Comparison of ENCODE assay signal across 34 cellular contexts in the genomic region with DNA sequence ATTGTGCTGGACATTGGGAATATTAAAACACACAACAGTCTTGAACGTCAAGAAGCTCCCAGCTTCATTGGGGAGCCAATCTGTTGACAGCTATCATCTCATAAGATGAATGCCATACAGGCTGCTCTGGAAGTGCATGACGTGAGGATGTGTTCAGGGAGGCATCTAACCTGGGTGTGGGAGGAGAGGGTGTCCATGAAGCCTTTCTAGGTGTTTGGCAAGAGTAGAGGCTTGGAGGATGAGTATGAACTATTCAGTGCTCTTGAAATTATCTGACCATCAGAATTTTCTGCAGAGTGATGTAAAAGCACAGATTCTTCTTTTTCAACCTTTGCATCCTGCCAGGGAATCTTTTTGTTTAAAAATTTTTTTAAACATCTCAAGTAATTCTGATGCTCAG.
"Had no signal": no experiment of that assay in that cellular context is flagged by ENCODE, and none has a peak within 500 bp of the region (broad histone marks: within the 10 kb centered on the region; RNA-seq: fewer than 3 reads in every experiment).

No MANE protein-coding gene starts in this region.

- DNase-seq: Karpas-422, Kasumi-1, MG63, MM.1S, MV-4-11, NCI-H1048, NCI-H1092, NCI-H1092 treated with DMSO at 0.1 percent for 48 hours, NCI-H1105, NCI-H1105 treated with DMSO at 0.1 percent for 48 hours, NCI-H1417, NCI-H1417 treated with DMSO at 0.1 percent for 48 hours, NCI-H1436, NCI-H1436 treated with DMSO at 0.1 percent for 48 hours, NCI-H146, NCI-H1694, NCI-H187, NCI-H187 treated with DMSO at 0.1 percent for 48 hours, NCI-H1930, NCI-H2029, NCI-H2029 treated with DMSO at 0.1 percent for 48 hours, NCI-H2081, NCI-H2081 treated with DMSO at 0.1 percent for 48 hours, NCI-H2107, NCI-H2171, NCI-H2171 treated with DMSO at 0.1 percent for 48 hours, NCI-H2227 treated with DMSO at 0.1 percent for 48 hours, NCI-H345, NCI-H446, NCI-H446 treated with DMSO at 0.1 percent for 48 hours, NCI-H510A, NCI-H510A treated with DMSO at 0.1 percent for 48 hours, NCI-H524, NCI-H524 treated with DMSO at 0.1 percent for 48 hours had no signal
